11 cellular contexts compared by ENCODE assay signal in the genomic region with DNA sequence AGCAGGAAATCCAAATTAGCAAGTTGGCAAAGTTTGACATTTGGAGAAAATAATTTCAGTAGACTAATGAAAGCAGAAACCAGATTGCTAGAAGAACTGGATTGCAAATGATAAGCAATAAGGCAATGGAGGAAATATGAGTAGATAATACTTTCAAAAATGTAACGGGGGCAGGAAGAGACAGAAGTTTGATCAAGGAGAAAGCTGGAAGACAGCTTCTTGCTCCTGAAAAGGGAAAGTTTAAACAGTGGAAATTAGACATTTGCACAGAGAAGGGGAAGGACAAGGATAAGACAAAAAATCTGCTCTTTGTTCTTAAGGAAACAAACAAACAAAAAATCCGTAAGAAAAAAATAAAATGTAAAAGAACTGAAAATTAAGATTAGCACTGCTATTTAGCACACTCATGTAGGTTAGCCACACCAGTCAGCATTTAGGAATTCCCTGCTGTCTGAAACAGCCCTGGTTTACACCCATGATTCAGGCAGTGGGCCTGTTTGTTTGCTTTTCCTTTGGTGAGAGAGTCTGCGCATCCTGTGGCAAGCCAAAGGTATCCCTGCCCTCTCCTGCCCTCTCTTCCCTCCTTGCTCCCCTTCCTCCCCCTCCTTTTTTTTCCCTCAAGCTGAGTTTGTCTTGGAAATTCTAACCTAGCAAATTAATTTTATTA.
A peak's percentile ranks its signal among the peaks of the same experiment; 100 is the strongest.
DNase-seq lines count a peak whose midpoint lies in the region; ATAC-seq, FAIRE-seq and TF ChIP-seq lines count a peak whose summit lies in the region.
"Had no signal": no experiment of that assay in that cellular context is flagged by ENCODE, and none has a peak within 500 bp of the region (broad histone marks: within the 10 kb centered on the region; RNA-seq: fewer than 3 reads in every experiment).

No MANE protein-coding gene starts in this region.

- dilution Hi-C loops in endothelial cell of umbilical vein (cut with MboI; ENCODE audit: extremely low pct_ligation_motif_present, low sequenced_read_pairs): no loop called here

- H3K9ac ChIP-seq in endothelial cell of umbilical vein (replicated peaks; ENCODE audit: extremely low read depth, insufficient read depth, low read length): peak overlapping the region; percentile 71

- H3K27ac ChIP-seq in endothelial cell of umbilical vein (ENCODE audit: insufficient read depth, low read depth, low read length): peak overlapping the region; percentile 85

- no peak overlapping the region for H3K27ac Mint-ChIP-seq in progenitor cell of endocrine pancreas
- H3K27ac Mint-ChIP-seq: dendritic cell treated with granulocyte-macrophage colony-stimulating factor and Interleukin-4, amounts not matched to agents 40 ng/mL and 50 ng/mL, for 4 days; nephron had no signal

- H3K27me3 Mint-ChIP-seq in progenitor cell of endocrine pancreas: no peaks in the 10 kb centered on the region
- H3K27me3 Mint-ChIP-seq: dendritic cell treated with granulocyte-macrophage colony-stimulating factor and Interleukin-4, amounts not matched to agents 40 ng/mL and 50 ng/mL, for 4 days had no signal

- CTCF ChIA-PET in endothelial cell of umbilical vein (lab: Charles Lee): interaction anchor here (0.6 to 1.8 kb wide), 7 partner anchors 13 to 474 kb away, joined by 3 to 8 read pairs (median 5); no protein-coding TSS in a partner anchor

- H3K9me1 ChIP-seq in endothelial cell of umbilical vein (replicated peaks; ENCODE audit: control insufficient read depth, extremely low read depth, insufficient read depth, low read length): no peaks in the 10 kb centered on the region

- ATAC-seq in omental fat pad (ENCODE audit: low FRiP score) (peak; percentile 97), HG02610 (IDR thresholded peaks at IDR 0.05; ENCODE audit: unreplicated experiment) (no peak), HG03342 (IDR thresholded peaks at IDR 0.05; ENCODE audit: unreplicated experiment) (no peak), HG03469 (IDR thresholded peaks at IDR 0.05; ENCODE audit: unreplicated experiment) (no peak)

- TF ChIP-seq POLR2A in endothelial cell of umbilical vein (IDR thresholded peaks at IDR 0.05; ENCODE audit: low read depth, low read length): no peak

- TSS peak; percentile 15 for BruUV-seq in endothelial cell of umbilical vein (replicated peaks; lab: Mats Ljungman, UMichigan)

- TF ChIP-seq CTCF in endothelial cell of umbilical vein (IDR thresholded peaks at IDR 0.05; ENCODE audit: extremely low read depth in 1 of 2, insufficient read depth in 1 of 2, low read depth in 1 of 2, low read length in 2 of 2): no peak
- TF ChIP-seq CTCF in omental fat pad (IDR thresholded peaks at IDR 0.05): no peak
- no peak for TF ChIP-seq CTCF in progenitor cell of endocrine pancreas (IDR thresholded peaks at IDR 0.05; ENCODE audit: unreplicated experiment)

- peak; percentile 98 for DNase-seq in Daoy (ENCODE audit: low read depth)
- peak; percentile 95 to 96 for DNase-seq in NCI-H526 (lab: John Stamatoyannopoulos, UW)
- DNase-seq in endothelial cell of umbilical vein (ENCODE audit: low read depth, low spot score): peak; percentile 88
- DNase-seq in omental fat pad (ENCODE audit: low spot score): no peak
- no peak for DNase-seq in progenitor cell of endocrine pancreas (ENCODE audit: low spot score, unreplicated experiment)
- DNase-seq: NCI-H1436 treated with DMSO at 0.1 percent for 48 hours had no signal

- H3K4me3 Mint-ChIP-seq in progenitor cell of endocrine pancreas (ENCODE audit: low read depth): no peak overlapping the region
- H3K4me3 Mint-ChIP-seq: dendritic cell treated with granulocyte-macrophage colony-stimulating factor and Interleukin-4, amounts not matched to agents 40 ng/mL and 50 ng/mL, for 4 days; nephron had no signal

- no peaks in the 10 kb centered on the region for H3K36me3 ChIP-seq in endothelial cell of umbilical vein (ENCODE audit: control insufficient read depth in 2 of 2, extremely low read depth in 1 of 2, insufficient read depth in 2 of 2, low read length in 2 of 2)

- no peak overlapping the region for H3K4me3 ChIP-seq in endothelial cell of umbilical vein (replicated peaks in 1 of 3; ENCODE audit: insufficient read depth in 1 of 3, low read depth in 1 of 3, low read length in 3 of 3)

- H3K9me3 Mint-ChIP-seq in progenitor cell of endocrine pancreas (ENCODE audit: low read depth): no peaks in the 10 kb centered on the region
- H3K9me3 Mint-ChIP-seq: dendritic cell treated with granulocyte-macrophage colony-stimulating factor and Interleukin-4, amounts not matched to agents 40 ng/mL and 50 ng/mL, for 4 days had no signal

- peaks cover 3% of the 10 kb centered on the region for H3K4me1 Mint-ChIP-seq in progenitor cell of endocrine pancreas (ENCODE audit: low read depth)

- intact Hi-C loops in endothelial cell of umbilical vein (cut with micrococcal nuclease): loop anchor here (1.0 kb wide), 3 partner anchors 31 to 48 kb away; no protein-coding TSS in a partner anchor

- FAIRE-seq in endothelial cell of umbilical vein (lab: Jason Lieb, UNC): peak; percentile 86

- H3K9me3 ChIP-seq in endothelial cell of umbilical vein (replicated peaks; ENCODE audit: control insufficient read depth, insufficient read depth, low read length): no peaks in the 10 kb centered on the region

- H3K27me3 ChIP-seq in endothelial cell of umbilical vein (ENCODE audit: control insufficient read depth in 2 of 2, insufficient read depth in 2 of 2, low read length in 2 of 2): no peaks in the 10 kb centered on the region

- H3K36me3 Mint-ChIP-seq in progenitor cell of endocrine pancreas (ENCODE audit: insufficient read depth): no peaks in the 10 kb centered on the region

- peak overlapping the region; percentile 65 for H3K4me2 ChIP-seq in endothelial cell of umbilical vein (ENCODE audit: insufficient read depth, low read length)

- peak overlapping the region; percentile 48 for H2AFZ ChIP-seq in endothelial cell of umbilical vein (ENCODE audit: low read depth, low read length)

- H3K4me1 ChIP-seq in endothelial cell of umbilical vein (ENCODE audit: control insufficient read depth, extremely low read depth, insufficient read depth, low read length): peaks cover 38% of the 10 kb centered on the region

- no peaks in the 10 kb centered on the region for H4K20me1 ChIP-seq in endothelial cell of umbilical vein (replicated peaks; ENCODE audit: control insufficient read depth, extremely low read depth, insufficient read depth, low read length)

- H3K79me2 ChIP-seq in endothelial cell of umbilical vein (ENCODE audit: control insufficient read depth, insufficient read depth, low read length): no peaks in the 10 kb centered on the region

- POLR2A ChIA-PET in endothelial cell of umbilical vein (lab: Charles Lee): interaction anchor here (1.0 kb wide), 1 partner anchor 41 kb away, joined by 6 read pairs; no protein-coding TSS in a partner anchor

TF ChIP-seq in endothelial cell of umbilical vein, 7 proteins besides CTCF, POLR2A, EP300 and RAD21:
- TF ChIP-seq EZH2 (IDR thresholded peaks at IDR 0.05; ENCODE audit: borderline replicate concordance, low read depth, low read length, severe bottlenecking) (no peak), MYC (IDR thresholded peaks at IDR 0.05; ENCODE audit: low read depth, low read length) (no peak), JUN (IDR thresholded peaks at IDR 0.05; ENCODE audit: borderline replicate concordance, insufficient read depth, insufficient read length, low read depth) (peak; percentile 50), POLR2AphosphoS5 (IDR thresholded peaks at IDR 0.05; ENCODE audit: insufficient read depth, low read depth, low read length) (peak; percentile 78), FOS (IDR thresholded peaks at IDR 0.05; ENCODE audit: borderline replicate concordance, insufficient read depth, low read length) (peak; percentile 89), GATA2 (IDR thresholded peaks at IDR 0.05; ENCODE audit: insufficient read depth, insufficient read length, low read depth, low read length) (peak; percentile 58), MAX (IDR thresholded peaks at IDR 0.05; ENCODE audit: insufficient read depth, insufficient read length) (no peak)

Comparison
In these comparisons a context has a peak if more than half of its experiments do, and no peak if none do; other contexts are left out.
1. DNase-seq: peak in Daoy (single experiment), NCI-H526 (2 of 2) and endothelial cell of umbilical vein (single experiment); none in omental fat pad (single experiment) and progenitor cell of endocrine pancreas (single experiment).